15 cellular contexts compared by ENCODE assay signal in the genomic region with DNA sequence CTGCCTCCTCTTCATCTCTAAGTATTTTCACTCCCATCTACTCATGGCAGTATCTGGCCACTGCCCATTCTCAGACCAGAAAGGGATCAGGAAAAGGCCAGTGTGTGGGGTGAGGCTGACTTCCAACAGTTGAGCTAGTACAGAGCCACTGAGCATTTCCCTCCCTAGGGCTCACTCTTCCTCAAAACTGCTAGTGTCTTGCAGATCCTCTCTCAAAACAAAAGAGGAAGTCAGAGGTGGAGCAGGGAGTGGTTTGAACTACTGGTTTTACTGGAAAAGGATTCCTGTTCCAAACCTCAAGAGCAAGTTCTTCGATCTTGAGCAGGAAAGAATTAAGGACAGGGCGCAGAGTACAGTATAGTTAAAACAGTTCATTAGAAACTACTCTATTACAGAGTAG. TPM values are rescaled to one million over a fixed set of nuclear protein-coding genes. Genes with fewer than 3 reads are reported as not detected.
DNase-seq lines count a peak whose midpoint lies in the region; ATAC-seq, FAIRE-seq and TF ChIP-seq lines count a peak whose summit lies in the region.
"Had no signal": no experiment of that assay in that cellular context is flagged by ENCODE, and none has a peak within 500 bp of the region (broad histone marks: within the 10 kb centered on the region; RNA-seq: fewer than 3 reads in every experiment).

No MANE protein-coding gene starts in this region.

- H3K4me3 ChIP-seq in right atrium auricular region (no peak overlapping the region), heart right ventricle (no peak overlapping the region), suprapubic skin (no peak overlapping the region), endodermal cell (ENCODE audit: low read length) (no peak overlapping the region)
- H3K4me3 ChIP-seq: GM23248 had no signal

- TF ChIP-seq POLR2A in suprapubic skin (IDR thresholded peaks at IDR 0.05) = no peak

- H3K27me3 ChIP-seq in right atrium auricular region (no peaks in the 10 kb centered on the region), heart right ventricle (no peaks in the 10 kb centered on the region), suprapubic skin (no peaks in the 10 kb centered on the region), endodermal cell (ENCODE audit: control insufficient read depth, insufficient read depth, low read length, poor library complexity, severe bottlenecking) (no peaks in the 10 kb centered on the region)

- no peak for DNase-seq in Right ventricle myocardium inferior (ENCODE audit: missing footprints)
- no peak for DNase-seq in right atrium auricular region (ENCODE audit: low spot score)
- peak; percentile 56 for DNase-seq in SIG-M5 (lab: John Stamatoyannopoulos, UW)
- DNase-seq in heart right ventricle = no peak
- no peak for DNase-seq in suprapubic skin (ENCODE audit: low spot score in 2 of 2)
- no peak for DNase-seq in endodermal cell
- no peak for DNase-seq in D721Med (ENCODE audit: insufficient read length, low spot score)
- DNase-seq: activated CD4-positive, alpha-beta memory T cell treated with anti-CD3 and anti-CD28 coated beads, Interleukin-2, amount 10 ng/mL, durations not matched to agents 7 days and 5 days; GM23248; mesenchymal stem cell; NCI-H510A had no signal

- intact Hi-C loops in Right ventricle myocardium inferior (cut with DNase I) = no loop called here
- intact Hi-C loops in heart right ventricle (cut with DNase I) = no loop called here

- peaks cover 13% of the 10 kb centered on the region for H3K4me1 Mint-ChIP-seq in endodermal cell

- TF ChIP-seq CTCF in right atrium auricular region (IDR thresholded peaks at IDR 0.05) (no peak), heart right ventricle (IDR thresholded peaks at IDR 0.05) (no peak), suprapubic skin (IDR thresholded peaks at IDR 0.05) (no peak), endodermal cell (conservative IDR thresholded peaks at IDR 0.05) (no peak), D721Med (IDR thresholded peaks at IDR 0.05; ENCODE audit: insufficient read depth, missing control alignments) (no peak)

- H3K9me3 ChIP-seq in right atrium auricular region (no peaks in the 10 kb centered on the region), heart right ventricle (no peaks in the 10 kb centered on the region), suprapubic skin (no peaks in the 10 kb centered on the region), endodermal cell (ENCODE audit: control insufficient read depth, low read length) (peaks cover 12% of the 10 kb centered on the region)

- H3K4me1 ChIP-seq in right atrium auricular region (no peaks in the 10 kb centered on the region), heart right ventricle (peaks cover 0 to 53% (median 23%) of the 10 kb centered on the region in 9 donors), suprapubic skin (peaks cover 30% of the 10 kb centered on the region), endodermal cell (ENCODE audit: control insufficient read depth, insufficient read depth, low read length) (no peaks in the 10 kb centered on the region)

- FAIRE-seq in D721Med (lab: Jason Lieb, UNC) = no peak
- FAIRE-seq: G401.6 had no signal

- 52 to 75% methylated on average over 2 of the region's 2 CpGs for WGBS in heart right ventricle, 2 donors
- 18% methylated on average over 2 of the region's 2 CpGs for WGBS in suprapubic skin
- 84% methylated on average over 2 of the region's 2 CpGs; no CpG with 5 or more reads in 1 of the 2 experiments for WGBS in endodermal cell (ENCODE audit: insufficient coverage in 1 of 2, insufficient read length in 1 of 2), 2 experiments

- peaks cover 24% of the 10 kb centered on the region for H3K9me3 Mint-ChIP-seq in endodermal cell
- H3K9me3 Mint-ChIP-seq: activated CD4-positive, alpha-beta memory T cell treated with anti-CD3 and anti-CD28 coated beads, Interleukin-2, amount 10 ng/mL, durations not matched to agents 7 days and 5 days had no signal

- no peaks in the 10 kb centered on the region for H3K36me3 ChIP-seq in right atrium auricular region
- no peaks in the 10 kb centered on the region for H3K36me3 ChIP-seq in heart right ventricle
- H3K36me3 ChIP-seq in suprapubic skin = no peaks in the 10 kb centered on the region
- H3K36me3 ChIP-seq in endodermal cell (ENCODE audit: control insufficient read depth, insufficient read depth, low read length) = no peaks in the 10 kb centered on the region

- ATAC-seq in Right ventricle myocardium inferior (peak; percentile 39), heart right ventricle (peak; percentile 29 to 80 (median 68))
- ATAC-seq in activated CD4-positive, CD25-positive, alpha-beta regulatory T cell treated with anti-CD3 and anti-CD28 coated beads, Interleukin-2, amount 50 U/mL, for 24 hours = no peak

- H3K9ac ChIP-seq in endodermal cell (ENCODE audit: extremely low read depth, low read length, poor library complexity, severe bottlenecking) = no peak overlapping the region
- H3K9ac ChIP-seq: GM23248 had no signal

- H3K36me3 Mint-ChIP-seq in endodermal cell (ENCODE audit: low read depth) = no peaks in the 10 kb centered on the region

- H3K27ac Mint-ChIP-seq in endodermal cell = no peak overlapping the region
- H3K27ac Mint-ChIP-seq: activated CD4-positive, alpha-beta memory T cell treated with anti-CD3 and anti-CD28 coated beads, Interleukin-2, amount 10 ng/mL, durations not matched to agents 7 days and 5 days had no signal

- no peak overlapping the region for H3K4me3 Mint-ChIP-seq in endodermal cell
- H3K4me3 Mint-ChIP-seq: activated CD4-positive, alpha-beta memory T cell treated with anti-CD3 and anti-CD28 coated beads, Interleukin-2, amount 10 ng/mL, durations not matched to agents 7 days and 5 days had no signal

- TF ChIP-seq EP300 in suprapubic skin (IDR thresholded peaks at IDR 0.05) = no peak

- no peak overlapping the region for H3K27ac ChIP-seq in right atrium auricular region
- peak overlapping the region in 5 of 10 donors; percentile 19 to 66 (median 58) for H3K27ac ChIP-seq in heart right ventricle
- H3K27ac ChIP-seq in suprapubic skin = peak overlapping the region; percentile 8
- no peak overlapping the region for H3K27ac ChIP-seq in endodermal cell (ENCODE audit: low read depth, low read length)
- H3K27ac ChIP-seq: GM23248 had no signal

- no peaks in the 10 kb centered on the region for H3K27me3 Mint-ChIP-seq in endodermal cell (ENCODE audit: insufficient read depth)
- H3K27me3 Mint-ChIP-seq: activated CD4-positive, alpha-beta memory T cell treated with anti-CD3 and anti-CD28 coated beads, Interleukin-2, amount 10 ng/mL, durations not matched to agents 7 days and 5 days had no signal

RNA-seq across cellular contexts. Expression of a gene that starts 11.7 kb away (rescaled TPM):
- total RNA-seq in Right ventricle myocardium inferior (0.27 TPM), right atrium auricular region (not detected), heart right ventricle (under 1 TPM in 8 of 10 donors, not detected in 2; 0.24 to 0.56 (median 0.32) TPM), suprapubic skin (not detected), endodermal cell (1 to 10 TPM in 1 of 2 donors, under 1 TPM in 1; 0.60 to 1.1 TPM)
- polyA plus RNA-seq in heart right ventricle = under 1 TPM in 1 of 2 donors, not detected in 1; 0.07 TPM
- polyA plus RNA-seq in endodermal cell (2013, experiment 1 of 2) = 0.39 TPM
- polyA plus RNA-seq in endodermal cell (2013, experiment 2 of 2) = 0.33 TPM
- total RNA-seq: GM23248, LHCN-M2, SK-MEL-5 had no signal
- polyA plus RNA-seq: GM23248 had no signal

RNA-seq across cellular contexts. Expression of a gene that starts 24.4 kb away (rescaled TPM):
- total RNA-seq in Right ventricle myocardium inferior (7.6 TPM), right atrium auricular region (10 to 100 TPM in 1 of 2 donors, 1 to 10 TPM in 1; 7.4 to 25.2 TPM), heart right ventricle (10 to 100 TPM in 4 of 10 donors, 1 to 10 TPM in 6; 5.0 to 33.7 (median 7.8) TPM), suprapubic skin (10 to 100 TPM; 26.9 to 83.4 (median 52.9) TPM), endodermal cell (10 to 100 TPM; 52.8 to 59.8 TPM)
- polyA plus RNA-seq in heart right ventricle = 10 to 100 TPM in 1 of 2 donors, 1 to 10 TPM in 1; 8.6 to 30.2 TPM
- polyA plus RNA-seq in endodermal cell (2013, experiment 1 of 2) = 38.6 TPM
- 38.3 TPM for polyA plus RNA-seq in endodermal cell (2013, experiment 2 of 2)

RNA-seq across cellular contexts. Expression of a gene that starts 32.4 kb away (rescaled TPM):
- 17.2 TPM for total RNA-seq in Right ventricle myocardium inferior
- total RNA-seq in right atrium auricular region = 10 to 100 TPM in 1 of 2 donors, 1 to 10 TPM in 1; 9.8 to 13.3 TPM
- total RNA-seq in heart right ventricle = 10 to 100 TPM; 15.5 to 25.3 (median 18.7) TPM
- polyA plus RNA-seq in heart right ventricle = 10 to 100 TPM; 18.7 to 31.9 TPM
- total RNA-seq in suprapubic skin = 10 to 100 TPM; 23.7 to 36.5 (median 28.9) TPM
- 10 to 100 TPM; 32.1 to 38.1 TPM for total RNA-seq in endodermal cell
- polyA plus RNA-seq in endodermal cell (2013, experiment 1 of 2) = 39.0 TPM
- 45.4 TPM for polyA plus RNA-seq in endodermal cell (2013, experiment 2 of 2)

RNA-seq across cellular contexts. Expression of a gene that starts 38.6 kb away (rescaled TPM):
- total RNA-seq in Right ventricle myocardium inferior (67.2 TPM), right atrium auricular region (10 to 100 TPM; 72.6 to 97.6 TPM), heart right ventricle (100 to 1,000 TPM in 1 of 10 donors, 10 to 100 TPM in 9; 57.1 to 103 (median 70.6) TPM), suprapubic skin (100 to 1,000 TPM; 119 to 133 (median 129) TPM), endodermal cell (100 to 1,000 TPM; 228 to 249 TPM)
- polyA plus RNA-seq in heart right ventricle = 10 to 100 TPM; 58.5 to 91.7 TPM
- polyA plus RNA-seq in endodermal cell (2013, experiment 1 of 2) = 308 TPM
- 267 TPM for polyA plus RNA-seq in endodermal cell (2013, experiment 2 of 2)

RNA-seq across cellular contexts. Expression of a gene that starts 39.0 kb away (rescaled TPM):
- total RNA-seq in Right ventricle myocardium inferior = 18.8 TPM
- total RNA-seq in right atrium auricular region = 10 to 100 TPM; 23.8 to 30.1 TPM
- 10 to 100 TPM; 17.6 to 25.3 (median 21.8) TPM for total RNA-seq in heart right ventricle
- polyA plus RNA-seq in heart right ventricle = 10 to 100 TPM; 32.3 to 37.6 TPM
- total RNA-seq in suprapubic skin = 10 to 100 TPM; 40.8 to 91.0 (median 44.8) TPM
- 10 to 100 TPM; 44.3 to 50.7 TPM for total RNA-seq in endodermal cell
- 36.2 TPM for polyA plus RNA-seq in endodermal cell (2013, experiment 1 of 2)
- 33.5 TPM for polyA plus RNA-seq in endodermal cell (2013, experiment 2 of 2)

Comparison
In these comparisons a context has a peak if more than half of its experiments do, and no peak if none do; other contexts are left out.
1. ATAC-seq: peak in Right ventricle myocardium inferior (single experiment) and heart right ventricle (8 of 8); none in activated CD4-positive, CD25-positive, alpha-beta regulatory T cell treated with anti-CD3 and anti-CD28 coated beads, Interleukin-2, amount 50 U/mL, for 24 hours (0 of 2).